In genomic region chrX:3548743-3549441, GRCh38 we compare ENCODE assay signal across 8 cellular contexts.
DNase-seq lines count a peak whose midpoint lies in the region; ATAC-seq and TF ChIP-seq lines count a peak whose summit lies in the region.

No MANE protein-coding gene starts in this region.

- no peaks in the 10 kb centered on the region for H3K36me3 Mint-ChIP-seq in mesothelial cell of epicardium

- TF ChIP-seq CTCF in breast epithelium (IDR thresholded peaks at IDR 0.05) (peak in 2 of 3 donors; percentile 15 to 35), mesothelial cell of epicardium (IDR thresholded peaks at IDR 0.05; ENCODE audit: unreplicated experiment) (no peak), BE2C (IDR thresholded peaks at IDR 0.05; ENCODE audit: low read depth, low read length) (no peak)

- peak overlapping the region; percentile 76 for H3K27ac Mint-ChIP-seq in mesothelial cell of epicardium

- H3K4me3 ChIP-seq in breast epithelium (peak overlapping the region in 2 of 3 donors; percentile 29 to 47), BE2C (ENCODE audit: low read depth, low read length) (no peak overlapping the region)

- H3K27me3 ChIP-seq in breast epithelium (no peaks in the 10 kb centered on the region), BE2C (no peaks in the 10 kb centered on the region)

- H3K9me3 Mint-ChIP-seq in mesothelial cell of epicardium, result no peaks in the 10 kb centered on the region

- H3K36me3 ChIP-seq in breast epithelium (no peaks in the 10 kb centered on the region), BE2C (no peaks in the 10 kb centered on the region)

- H3K4me1 ChIP-seq in breast epithelium (no peaks in the 10 kb centered on the region), BE2C (no peaks in the 10 kb centered on the region)

- no peak for ATAC-seq in HG02678 (IDR thresholded peaks at IDR 0.05; ENCODE audit: unreplicated experiment)
- no peak for ATAC-seq in HG03432 (IDR thresholded peaks at IDR 0.05; ENCODE audit: unreplicated experiment)

- intact Hi-C loops in breast epithelium (cut with DNase I; ENCODE audit: low total_unique reads), result no loop called here

- DNase-seq in CD1c-positive myeloid dendritic cell (ENCODE audit: extremely low spot score), result peak; percentile 8
- peak; percentile 44 for DNase-seq in NCI-H2227 treated with DMSO at 0.1 percent for 48 hours (lab: John Stamatoyannopoulos, UW)
- no peak for DNase-seq in breast epithelium (ENCODE audit: low spot score in 2 of 2)
- no peak for DNase-seq in mesothelial cell of epicardium (ENCODE audit: low spot score in 2 of 2, unreplicated experiment in 2 of 2)
- no peak for DNase-seq in cerebellar nuclear complex (lab: John Stamatoyannopoulos, UW)
- DNase-seq in BE2C, result no peak

- no peaks in the 10 kb centered on the region for H3K27me3 Mint-ChIP-seq in mesothelial cell of epicardium (ENCODE audit: low read depth)

- H3K4me3 Mint-ChIP-seq in mesothelial cell of epicardium, result peak overlapping the region; percentile 55

- no peak overlapping the region for H3K27ac ChIP-seq in breast epithelium

- H3K9me3 ChIP-seq in breast epithelium, result no peaks in the 10 kb centered on the region
- H3K9me3 ChIP-seq in BE2C, result no peaks in the 10 kb centered on the region

- H3K4me1 Mint-ChIP-seq in mesothelial cell of epicardium, result peaks cover 24% of the 10 kb centered on the region

- TF ChIP-seq POLR2A in breast epithelium (IDR thresholded peaks at IDR 0.05), result no peak

Comparison
In these comparisons a context has a peak if more than half of its experiments do, and no peak if none do; other contexts are left out.
1. DNase-seq: peak in CD1c-positive myeloid dendritic cell (single experiment) and NCI-H2227 treated with DMSO at 0.1 percent for 48 hours (single experiment); none in breast epithelium (0 of 2), mesothelial cell of epicardium (0 of 2), cerebellar nuclear complex (0 of 2) and BE2C (single experiment).
2. CTCF ChIP-seq: peak in breast epithelium (2 of 3); none in mesothelial cell of epicardium (single experiment) and BE2C (single experiment).